In genomic region chr1:60281360-60281932, GRCh38 we compare ENCODE assay signal across 8 cellular contexts.
DNase-seq lines count a peak whose midpoint lies in the region; ATAC-seq and TF ChIP-seq lines count a peak whose summit lies in the region.

No MANE protein-coding gene starts in this region.

- H3K27ac Mint-ChIP-seq in mesothelial cell of epicardium, result no peak overlapping the region

- H3K27me3 ChIP-seq in aorta (ENCODE audit: control insufficient read depth in 1 of 2, insufficient read depth in 2 of 2, low read length in 1 of 2), result no peaks in the 10 kb centered on the region

- 5 to 7% methylated on average over 9 of the region's 9 CpGs for WGBS in aorta, 2 donors

- H3K9me3 Mint-ChIP-seq in mesothelial cell of epicardium, result peaks cover 4% of the 10 kb centered on the region

- no peaks in the 10 kb centered on the region for H3K27me3 Mint-ChIP-seq in mesothelial cell of epicardium (ENCODE audit: low read depth)

- TF ChIP-seq CTCF in GM12874 (IDR thresholded peaks at IDR 0.05; ENCODE audit: insufficient read depth, low read depth, low read length) (peak; percentile 80), mesothelial cell of epicardium (IDR thresholded peaks at IDR 0.05; ENCODE audit: unreplicated experiment) (peak; percentile 69)

- H3K4me1 Mint-ChIP-seq in mesothelial cell of epicardium, result peaks cover 25% of the 10 kb centered on the region

- H3K9me3 ChIP-seq in aorta (ENCODE audit: control insufficient read depth, low read length), result no peaks in the 10 kb centered on the region

- ATAC-seq in HG02642 (IDR thresholded peaks at IDR 0.05; ENCODE audit: poor library complexity, unreplicated experiment) (peak; percentile 79), aorta (ENCODE audit: low FRiP score) (peak; percentile 91)

- in situ Hi-C loops in ACHN (cut with HindIII; ENCODE audit: low pct_ligation_motif_present, low pct_unique_long_range_greater_than_20kb, low sequenced_read_pairs), result no loop called here

- DNase-seq in ACHN (peak; percentile 67), NAMALWA (ENCODE audit: low spot score) (peak; percentile 71), SK-N-DZ (ENCODE audit: low spot score) (peak; percentile 85), epidermal melanocyte (ENCODE audit: insufficient read length, low spot score) (peak; percentile 66), mesothelial cell of epicardium (ENCODE audit: low spot score in 2 of 2, unreplicated experiment in 2 of 2) (peak in 1 of 2 experiments; percentile 52), aorta (peak; percentile 66 to 75)

- H3K36me3 Mint-ChIP-seq in mesothelial cell of epicardium, result no peaks in the 10 kb centered on the region

- intact Hi-C loops in aorta (cut with DNase I), result loop anchor here (5.0 to 10.0 kb wide), 3 partner anchors 483 to 761 kb away; no protein-coding TSS in a partner anchor

- peaks cover 0 to 6% of the 10 kb centered on the region in 2 donors for H3K4me1 ChIP-seq in aorta (ENCODE audit: control insufficient read depth in 1 of 2, insufficient read depth in 2 of 2, low read length in 2 of 2)

- H3K4me3 ChIP-seq in aorta (ENCODE audit: low read length in 2 of 2), result no peak overlapping the region

- no peak overlapping the region for H3K4me3 Mint-ChIP-seq in mesothelial cell of epicardium

- no peaks in the 10 kb centered on the region for H3K36me3 ChIP-seq in aorta (ENCODE audit: control insufficient read depth in 1 of 2, insufficient read depth in 2 of 2, low read length in 1 of 2)

- no peak overlapping the region for H3K27ac ChIP-seq in aorta (ENCODE audit: low read depth in 1 of 2, low read length in 2 of 2)
